Comparison of ENCODE assay signal across 28 cellular contexts in genomic region chr22:25990940-25991339, GRCh38.
"Had no signal": no experiment of that assay in that cellular context is flagged by ENCODE, and none has a peak within 500 bp of the region (broad histone marks: within the 10 kb centered on the region; RNA-seq: fewer than 3 reads in every experiment).

No MANE protein-coding gene starts in this region.

- H3K4me3 ChIP-seq: colonic mucosa, coronary artery, dorsolateral prefrontal cortex, esophagus muscularis mucosa, esophagus squamous epithelium, gastrocnemius medialis, gastroesophageal sphincter, heart left ventricle, heart right ventricle had no signal

- H3K36me3 ChIP-seq: colonic mucosa, esophagus squamous epithelium, gastroesophageal sphincter had no signal

- H3K27ac Mint-ChIP-seq: dendritic cell treated with granulocyte-macrophage colony-stimulating factor and Interleukin-4, amounts not matched to agents 40 ng/mL and 50 ng/mL, for 4 days; effector memory CD8-positive, alpha-beta T cell; endodermal cell had no signal

- H3K4me1 ChIP-seq: colonic mucosa, esophagus muscularis mucosa, esophagus squamous epithelium, foreskin keratinocyte, gastrocnemius medialis, gastroesophageal sphincter had no signal

- H3K27me3 ChIP-seq: colonic mucosa, foreskin keratinocyte, gastrocnemius medialis, heart right ventricle had no signal

- DNase-seq: colonic mucosa; cortex of kidney; dermis blood vessel endothelial cell; dorsolateral prefrontal cortex; effector CD4-positive, alpha-beta T cell; effector CD8-positive, alpha-beta T cell; effector memory CD4-positive, alpha-beta T cell; effector memory CD8-positive, alpha-beta T cell; endodermal cell; erythroblast; esophagus squamous epithelium; foreskin fibroblast; foreskin keratinocyte; foreskin melanocyte; gastrocnemius medialis; head of caudate nucleus; heart left ventricle; heart right ventricle had no signal

- H3K9me3 ChIP-seq: colonic mucosa, esophagus muscularis mucosa, esophagus squamous epithelium, gastrocnemius medialis, gastroesophageal sphincter, heart left ventricle, heart right ventricle had no signal

- H3K27me3 Mint-ChIP-seq: dendritic cell treated with granulocyte-macrophage colony-stimulating factor and Interleukin-4, amounts not matched to agents 40 ng/mL and 50 ng/mL, for 4 days had no signal

- H3K9me3 Mint-ChIP-seq: dendritic cell treated with granulocyte-macrophage colony-stimulating factor and Interleukin-4, amounts not matched to agents 40 ng/mL and 50 ng/mL, for 4 days; effector memory CD8-positive, alpha-beta T cell; endodermal cell had no signal

- H3K27ac ChIP-seq: colonic mucosa, coronary artery, dorsolateral prefrontal cortex, epithelial cell of prostate, esophagus muscularis mucosa, esophagus squamous epithelium, foreskin keratinocyte, gastroesophageal sphincter, heart left ventricle, heart right ventricle had no signal

- FAIRE-seq: colon, endometrium, endothelial cell of umbilical vein, frontal cortex had no signal

- ATAC-seq: effector memory CD8-positive, alpha-beta T cell; esophagus mucosa; foreskin keratinocyte; gastrocnemius medialis; gastroesophageal sphincter; heart right ventricle had no signal

- H3K4me3 Mint-ChIP-seq: dendritic cell treated with granulocyte-macrophage colony-stimulating factor and Interleukin-4, amounts not matched to agents 40 ng/mL and 50 ng/mL, for 4 days; effector memory CD8-positive, alpha-beta T cell; endodermal cell had no signal
